Comparison of ENCODE assay signal across 9 cellular contexts in genomic region chr9:110125207-110125751, GRCh38.
DNase-seq lines count a peak whose midpoint lies in the region; ATAC-seq and TF ChIP-seq lines count a peak whose summit lies in the region.
"Had no signal": no experiment of that assay in that cellular context is flagged by ENCODE, and none has a peak within 500 bp of the region (broad histone marks: within the 10 kb centered on the region; RNA-seq: fewer than 3 reads in every experiment).

No MANE protein-coding gene starts in this region.

- H4K20me1 ChIP-seq in PC-3 (ENCODE audit: low read length) = peaks cover 18% of the 10 kb centered on the region; the same call in 1 of the 2 replicates

- ATAC-seq in body of pancreas (peak; percentile 97), PC-3 (no peak), HG03045 (IDR thresholded peaks at IDR 0.05; ENCODE audit: unreplicated experiment) (no peak)
- no peak for ATAC-seq in stimulated activated effector memory CD8-positive, alpha-beta T cell treated with anti-CD3 and anti-CD28 coated beads, Interleukin-12 subunit alpha, Interleukin-12 subunit beta, amount 100 ng/mL, for 72 hours
- ATAC-seq: K562 had no signal

- peaks cover 67% of the 10 kb centered on the region for H3K79me2 ChIP-seq in PC-3 (ENCODE audit: low read length)

- H3K27me3 ChIP-seq in body of pancreas (no peaks in the 10 kb centered on the region), kidney epithelial cell (ENCODE audit: control insufficient read depth, insufficient read depth, low read length) (no peaks in the 10 kb centered on the region), spleen (replicated peaks in 1 of 7) (no peaks in the 10 kb centered on the region), PC-3 (ENCODE audit: low read length) (no peaks in the 10 kb centered on the region)

- TF ChIP-seq POLR2A in body of pancreas (IDR thresholded peaks at IDR 0.05) = peak in 1 of 3 donors; percentile 25
- TF ChIP-seq POLR2A in spleen (IDR thresholded peaks at IDR 0.05) = peak in 1 of 3 donors; percentile 28

- no peaks in the 10 kb centered on the region for H3K9me2 ChIP-seq in PC-3 (replicated peaks; ENCODE audit: low read length)

- H3K4me1 ChIP-seq in body of pancreas (peaks cover 13% of the 10 kb centered on the region), spleen (peaks cover 48 to 100% (median 80%) of the 10 kb centered on the region in 6 donors), PC-3 (ENCODE audit: insufficient read depth, low read length) (no peaks in the 10 kb centered on the region)

- intact Hi-C loops in body of pancreas (cut with DNase I) (no loop called here), spleen (cut with DNase I; ENCODE audit: low total_unique reads) (no loop called here), PC-3 (cut with micrococcal nuclease) (no loop called here)

- WGBS in body of pancreas, 2 donors = 11 to 17% methylated on average over 11 to 16 of the region's 16 CpGs
- 59 to 72% (median 67%) methylated on average over 16 of the region's 16 CpGs for WGBS in spleen, 5 donors

- POLR2A ChIA-PET in PC-3 (lab: Charles Lee; ENCODE audit: unreplicated experiment) = no interaction called here

- H3K9me3 ChIP-seq in body of pancreas (no peaks in the 10 kb centered on the region), spleen (no peaks in the 10 kb centered on the region), PC-3 (ENCODE audit: low read length) (no peaks in the 10 kb centered on the region)

- DNase-seq in HT-29 (ENCODE audit: low spot score) (peak; percentile 88), body of pancreas (peak; percentile 81 to 91 (median 88)), kidney epithelial cell (ENCODE audit: low read depth) (peak; percentile 78), spleen (peak; percentile 81), PC-3 (no peak)
- DNase-seq in stimulated activated CD4-positive, alpha-beta T cell treated with anti-CD3 and anti-CD28 coated beads, Interleukin-4, amount 100 ng/mL, for 1 hour = no peak
- no peak for DNase-seq in stimulated activated effector memory CD8-positive, alpha-beta T cell treated with anti-CD3 and anti-CD28 coated beads, Interleukin-12 subunit alpha, Interleukin-12 subunit beta, amount 100 ng/mL, for 72 hours (ENCODE audit: low spot score in 2 of 2)

- no peak overlapping the region for H3K9ac ChIP-seq in PC-3 (ENCODE audit: low read length)

- H3F3A ChIP-seq in PC-3 (ENCODE audit: low read length, unreplicated experiment) = no peaks in the 10 kb centered on the region

- no peak overlapping the region for H2AFZ ChIP-seq in PC-3 (ENCODE audit: low read length)

- H3K4me1 Mint-ChIP-seq in stimulated activated effector memory CD8-positive, alpha-beta T cell treated with anti-CD3 and anti-CD28 coated beads, Interleukin-12 subunit alpha, Interleukin-12 subunit beta, amount 100 ng/mL, for 72 hours = peaks cover 5% of the 10 kb centered on the region

- no peaks in the 10 kb centered on the region for H3K9me3 Mint-ChIP-seq in stimulated activated effector memory CD8-positive, alpha-beta T cell treated with anti-CD3 and anti-CD28 coated beads, Interleukin-12 subunit alpha, Interleukin-12 subunit beta, amount 100 ng/mL, for 72 hours

- H3K27ac Mint-ChIP-seq in stimulated activated effector memory CD8-positive, alpha-beta T cell treated with anti-CD3 and anti-CD28 coated beads, Interleukin-12 subunit alpha, Interleukin-12 subunit beta, amount 100 ng/mL, for 72 hours = no peak overlapping the region

- no peak for TF ChIP-seq CTCF in body of pancreas (IDR thresholded peaks at IDR 0.05)
- no peak for TF ChIP-seq CTCF in kidney epithelial cell (IDR thresholded peaks at IDR 0.05; ENCODE audit: insufficient read depth, low read length, poor library complexity, severe bottlenecking)
- TF ChIP-seq CTCF in spleen (IDR thresholded peaks at IDR 0.05 in 8 of 11, conservative IDR thresholded peaks at IDR 0.05 in 3 of 11) = no peak
- no peak for TF ChIP-seq CTCF in PC-3 (conservative IDR thresholded peaks at IDR 0.05; ENCODE audit: low read depth, low read length)

- H3K36me3 Mint-ChIP-seq in stimulated activated effector memory CD8-positive, alpha-beta T cell treated with anti-CD3 and anti-CD28 coated beads, Interleukin-12 subunit alpha, Interleukin-12 subunit beta, amount 100 ng/mL, for 72 hours = no peaks in the 10 kb centered on the region

- H3K4me3 Mint-ChIP-seq in stimulated activated effector memory CD8-positive, alpha-beta T cell treated with anti-CD3 and anti-CD28 coated beads, Interleukin-12 subunit alpha, Interleukin-12 subunit beta, amount 100 ng/mL, for 72 hours = no peak overlapping the region

- peak overlapping the region; percentile 43 to 60 (median 52) for H3K27ac ChIP-seq in body of pancreas
- H3K27ac ChIP-seq in spleen = peak overlapping the region in 7 of 8 donors; percentile 53 to 85 (median 75)
- H3K27ac ChIP-seq in PC-3 (ENCODE audit: low read length) = no peak overlapping the region

- H3K4me3 ChIP-seq in body of pancreas = no peak overlapping the region
- no peak overlapping the region for H3K4me3 ChIP-seq in kidney epithelial cell (ENCODE audit: low read depth, low read length)
- H3K4me3 ChIP-seq in spleen = peak overlapping the region in 5 of 8 donors; percentile 1 to 46 (median 14)
- H3K4me3 ChIP-seq in PC-3 (ENCODE audit: low read length) = no peak overlapping the region
- H3K4me3 ChIP-seq: K562 had no signal

- no peak overlapping the region for H3K4me2 ChIP-seq in PC-3 (ENCODE audit: low read length)

- H3K36me3 ChIP-seq in body of pancreas (replicated peaks in 1 of 2; ENCODE audit: insufficient read depth in 1 of 2, low read depth in 2 of 2) (no peaks in the 10 kb centered on the region), kidney epithelial cell (ENCODE audit: control insufficient read depth, insufficient read depth, low read length) (no peaks in the 10 kb centered on the region), spleen (no peaks in the 10 kb centered on the region), PC-3 (ENCODE audit: low read depth, low read length) (0 out of 2 replicates have a peak, but pooled peaks cover 4% of the 10 kb centered on the region)

- no TSS peak for BruUV-seq in PC-3 (replicated peaks; lab: Mats Ljungman, UMichigan)

- CTCF ChIA-PET in PC-3 (lab: Charles Lee) = no interaction called here

Comparison
In these comparisons a context has a peak if more than half of its experiments do, and no peak if none do; other contexts are left out.
1. DNase-seq: peak in HT-29 (single experiment), body of pancreas (4 of 4), kidney epithelial cell (single experiment) and spleen (single experiment); none in stimulated activated CD4-positive, alpha-beta T cell treated with anti-CD3 and anti-CD28 coated beads, Interleukin-4, amount 100 ng/mL, for 1 hour (single experiment), PC-3 (single experiment) and stimulated activated effector memory CD8-positive, alpha-beta T cell treated with anti-CD3 and anti-CD28 coated beads, Interleukin-12 subunit alpha, Interleukin-12 subunit beta, amount 100 ng/mL, for 72 hours (0 of 2).
2. H3K4me3 ChIP-seq: peak in spleen (5 of 8); none in body of pancreas (0 of 2), kidney epithelial cell (single experiment) and PC-3 (single experiment).